ENCODE assay signal across 1 cellular context in genomic region chr7:54743580-54743979, GRCh38.
TF ChIP-seq lines count a peak whose summit lies in the region.

No MANE protein-coding gene starts in this region.

TF ChIP-seq in GM12878, 131 proteins besides CTCF, POLR2A, EP300 and RAD21 (continued from another document):
- TF ChIP-seq, protein P1, sequence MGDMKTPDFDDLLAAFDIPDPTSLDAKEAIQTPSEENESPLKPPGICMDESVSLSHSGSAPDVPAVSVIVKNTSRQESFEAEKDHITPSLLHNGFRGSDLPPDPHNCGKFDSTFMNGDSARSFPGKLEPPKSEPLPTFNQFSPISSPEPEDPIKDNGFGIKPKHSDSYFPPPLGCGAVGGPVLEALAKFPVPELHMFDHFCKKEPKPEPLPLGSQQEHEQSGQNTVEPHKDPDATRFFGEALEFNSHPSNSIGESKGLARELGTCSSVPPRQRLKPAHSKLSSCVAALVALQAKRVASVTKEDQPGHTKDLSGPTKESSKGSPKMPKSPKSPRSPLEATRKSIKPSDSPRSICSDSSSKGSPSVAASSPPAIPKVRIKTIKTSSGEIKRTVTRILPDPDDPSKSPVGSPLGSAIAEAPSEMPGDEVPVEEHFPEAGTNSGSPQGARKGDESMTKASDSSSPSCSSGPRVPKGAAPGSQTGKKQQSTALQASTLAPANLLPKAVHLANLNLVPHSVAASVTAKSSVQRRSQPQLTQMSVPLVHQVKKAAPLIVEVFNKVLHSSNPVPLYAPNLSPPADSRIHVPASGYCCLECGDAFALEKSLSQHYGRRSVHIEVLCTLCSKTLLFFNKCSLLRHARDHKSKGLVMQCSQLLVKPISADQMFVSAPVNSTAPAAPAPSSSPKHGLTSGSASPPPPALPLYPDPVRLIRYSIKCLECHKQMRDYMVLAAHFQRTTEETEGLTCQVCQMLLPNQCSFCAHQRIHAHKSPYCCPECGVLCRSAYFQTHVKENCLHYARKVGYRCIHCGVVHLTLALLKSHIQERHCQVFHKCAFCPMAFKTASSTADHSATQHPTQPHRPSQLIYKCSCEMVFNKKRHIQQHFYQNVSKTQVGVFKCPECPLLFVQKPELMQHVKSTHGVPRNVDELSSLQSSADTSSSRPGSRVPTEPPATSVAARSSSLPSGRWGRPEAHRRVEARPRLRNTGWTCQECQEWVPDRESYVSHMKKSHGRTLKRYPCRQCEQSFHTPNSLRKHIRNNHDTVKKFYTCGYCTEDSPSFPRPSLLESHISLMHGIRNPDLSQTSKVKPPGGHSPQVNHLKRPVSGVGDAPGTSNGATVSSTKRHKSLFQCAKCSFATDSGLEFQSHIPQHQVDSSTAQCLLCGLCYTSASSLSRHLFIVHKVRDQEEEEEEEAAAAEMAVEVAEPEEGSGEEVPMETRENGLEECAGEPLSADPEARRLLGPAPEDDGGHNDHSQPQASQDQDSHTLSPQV (IDR thresholded peaks at IDR 0.05), result 0 out of 2 replicates have a peak, but pooled peaks have one; percentile 23
- no peak for TF ChIP-seq SPI1 (IDR thresholded peaks at IDR 0.05; ENCODE audit: borderline replicate concordance, insufficient read depth, low read depth, low read length)
